ENCODE assay signal across 1 cellular context in the genomic region with DNA sequence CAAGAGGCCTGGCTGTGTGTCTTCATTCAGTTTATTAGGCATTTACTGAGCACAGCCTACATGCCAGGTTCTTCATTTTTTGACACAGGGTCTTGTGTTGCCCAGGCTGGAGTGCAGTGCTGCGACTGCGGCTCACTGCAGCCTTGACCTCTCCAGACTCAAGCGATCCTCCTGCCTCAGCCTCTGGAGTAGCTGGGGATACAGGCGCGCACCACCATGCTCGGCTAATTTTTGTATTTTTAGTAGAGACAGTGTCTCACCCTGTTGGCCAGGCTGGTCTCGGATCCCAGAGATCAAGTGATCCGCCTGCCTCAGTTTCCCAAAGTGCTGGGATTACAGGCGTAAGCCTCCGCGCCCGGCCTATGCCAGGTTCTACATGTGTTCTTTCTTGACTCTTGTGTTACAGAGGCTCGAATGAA.
TF ChIP-seq lines count a peak whose summit lies in the region.

No MANE protein-coding gene starts in this region.

TF ChIP-seq in GM12878, 131 proteins besides CTCF, POLR2A, EP300 and RAD21 (continued from another document):
- TF ChIP-seq, protein P1, sequence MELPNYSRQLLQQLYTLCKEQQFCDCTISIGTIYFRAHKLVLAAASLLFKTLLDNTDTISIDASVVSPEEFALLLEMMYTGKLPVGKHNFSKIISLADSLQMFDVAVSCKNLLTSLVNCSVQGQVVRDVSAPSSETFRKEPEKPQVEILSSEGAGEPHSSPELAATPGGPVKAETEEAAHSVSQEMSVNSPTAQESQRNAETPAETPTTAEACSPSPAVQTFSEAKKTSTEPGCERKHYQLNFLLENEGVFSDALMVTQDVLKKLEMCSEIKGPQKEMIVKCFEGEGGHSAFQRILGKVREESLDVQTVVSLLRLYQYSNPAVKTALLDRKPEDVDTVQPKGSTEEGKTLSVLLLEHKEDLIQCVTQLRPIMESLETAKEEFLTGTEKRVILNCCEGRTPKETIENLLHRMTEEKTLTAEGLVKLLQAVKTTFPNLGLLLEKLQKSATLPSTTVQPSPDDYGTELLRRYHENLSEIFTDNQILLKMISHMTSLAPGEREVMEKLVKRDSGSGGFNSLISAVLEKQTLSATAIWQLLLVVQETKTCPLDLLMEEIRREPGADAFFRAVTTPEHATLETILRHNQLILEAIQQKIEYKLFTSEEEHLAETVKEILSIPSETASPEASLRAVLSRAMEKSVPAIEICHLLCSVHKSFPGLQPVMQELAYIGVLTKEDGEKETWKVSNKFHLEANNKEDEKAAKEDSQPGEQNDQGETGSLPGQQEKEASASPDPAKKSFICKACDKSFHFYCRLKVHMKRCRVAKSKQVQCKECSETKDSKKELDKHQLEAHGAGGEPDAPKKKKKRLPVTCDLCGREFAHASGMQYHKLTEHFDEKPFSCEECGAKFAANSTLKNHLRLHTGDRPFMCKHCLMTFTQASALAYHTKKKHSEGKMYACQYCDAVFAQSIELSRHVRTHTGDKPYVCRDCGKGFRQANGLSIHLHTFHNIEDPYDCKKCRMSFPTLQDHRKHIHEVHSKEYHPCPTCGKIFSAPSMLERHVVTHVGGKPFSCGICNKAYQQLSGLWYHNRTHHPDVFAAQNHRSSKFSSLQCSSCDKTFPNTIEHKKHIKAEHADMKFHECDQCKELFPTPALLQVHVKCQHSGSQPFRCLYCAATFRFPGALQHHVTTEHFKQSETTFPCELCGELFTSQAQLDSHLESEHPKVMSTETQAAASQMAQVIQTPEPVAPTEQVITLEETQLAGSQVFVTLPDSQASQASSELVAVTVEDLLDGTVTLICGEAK (IDR thresholded peaks at IDR 0.05; ENCODE audit: borderline replicate concordance) = peak; percentile 55; the same call in 1 of the 2 replicates
- TF ChIP-seq, protein P2, sequence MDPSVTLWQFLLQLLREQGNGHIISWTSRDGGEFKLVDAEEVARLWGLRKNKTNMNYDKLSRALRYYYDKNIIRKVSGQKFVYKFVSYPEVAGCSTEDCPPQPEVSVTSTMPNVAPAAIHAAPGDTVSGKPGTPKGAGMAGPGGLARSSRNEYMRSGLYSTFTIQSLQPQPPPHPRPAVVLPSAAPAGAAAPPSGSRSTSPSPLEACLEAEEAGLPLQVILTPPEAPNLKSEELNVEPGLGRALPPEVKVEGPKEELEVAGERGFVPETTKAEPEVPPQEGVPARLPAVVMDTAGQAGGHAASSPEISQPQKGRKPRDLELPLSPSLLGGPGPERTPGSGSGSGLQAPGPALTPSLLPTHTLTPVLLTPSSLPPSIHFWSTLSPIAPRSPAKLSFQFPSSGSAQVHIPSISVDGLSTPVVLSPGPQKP (IDR thresholded peaks at IDR 0.05; ENCODE audit: low read depth, low read length) = no peak
- no peak for TF ChIP-seq CBX3 (IDR thresholded peaks at IDR 0.05; ENCODE audit: borderline replicate concordance, low read depth)
- TF ChIP-seq, protein P3, sequence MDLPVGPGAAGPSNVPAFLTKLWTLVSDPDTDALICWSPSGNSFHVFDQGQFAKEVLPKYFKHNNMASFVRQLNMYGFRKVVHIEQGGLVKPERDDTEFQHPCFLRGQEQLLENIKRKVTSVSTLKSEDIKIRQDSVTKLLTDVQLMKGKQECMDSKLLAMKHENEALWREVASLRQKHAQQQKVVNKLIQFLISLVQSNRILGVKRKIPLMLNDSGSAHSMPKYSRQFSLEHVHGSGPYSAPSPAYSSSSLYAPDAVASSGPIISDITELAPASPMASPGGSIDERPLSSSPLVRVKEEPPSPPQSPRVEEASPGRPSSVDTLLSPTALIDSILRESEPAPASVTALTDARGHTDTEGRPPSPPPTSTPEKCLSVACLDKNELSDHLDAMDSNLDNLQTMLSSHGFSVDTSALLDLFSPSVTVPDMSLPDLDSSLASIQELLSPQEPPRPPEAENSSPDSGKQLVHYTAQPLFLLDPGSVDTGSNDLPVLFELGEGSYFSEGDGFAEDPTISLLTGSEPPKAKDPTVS (IDR thresholded peaks at IDR 0.05; ENCODE audit: low read depth, low read length) = no peak
- TF ChIP-seq MTA2 (IDR thresholded peaks at IDR 0.05; ENCODE audit: low read depth) = 0 out of 2 replicates have a peak, but pooled peaks have one; percentile 15
